ENCODE assay signal across 24 cellular contexts in genomic region chr13:35914662-35915061, GRCh38.
DNase-seq lines count a peak whose midpoint lies in the region; ATAC-seq and TF ChIP-seq lines count a peak whose summit lies in the region.
"Had no signal": no experiment of that assay in that cellular context is flagged by ENCODE, and none has a peak within 500 bp of the region (broad histone marks: within the 10 kb centered on the region; RNA-seq: fewer than 3 reads in every experiment).

No MANE protein-coding gene starts in this region.

- H3K36me3 ChIP-seq in BJ (ENCODE audit: control insufficient read depth, insufficient read depth, low read length) (no peaks in the 10 kb centered on the region), MG63 (no peaks in the 10 kb centered on the region), right atrium auricular region (no peaks in the 10 kb centered on the region)
- H3K36me3 ChIP-seq: SJCRH30 had no signal

- H3K4me3 Mint-ChIP-seq in naive thymus-derived CD8-positive, alpha-beta T cell, result no peak overlapping the region
- H3K4me3 Mint-ChIP-seq: CD4-positive, alpha-beta memory T cell; T-cell had no signal

- DNase-seq in BJ (ENCODE audit: low read depth) (peak; percentile 88), MG63 (peak; percentile 32), fibroblast of the aortic adventitia (ENCODE audit: low read depth) (peak; percentile 38), posterior vena cava (ENCODE audit: low spot score) (no peak), right atrium auricular region (ENCODE audit: low spot score) (no peak)
- no peak for DNase-seq in naive thymus-derived CD8-positive, alpha-beta T cell
- DNase-seq: AML-193; C1 segment of cervical spinal cord; CD4-positive, alpha-beta memory T cell; COR-L47; DMS53; IMR-90; KG1; MM.1S; NCI-H2029; NCI-H446 treated with DMSO at 0.1 percent for 48 hours; NCI-H526; NCI-H82; NK-92 treated with Interleukin-12 subunit alpha and Interleukin-12 subunit beta, amount 100 ng/mL, for 24 hours; PC-9; SJCRH30; T-cell had no signal

- peaks cover 0 to 2% (median 0%) of the 10 kb centered on the region in 4 donors for H3K4me1 Mint-ChIP-seq in naive thymus-derived CD8-positive, alpha-beta T cell
- H3K4me1 Mint-ChIP-seq: CD4-positive, alpha-beta memory T cell; T-cell had no signal

- no peak for ATAC-seq in naive thymus-derived CD8-positive, alpha-beta T cell
- ATAC-seq in HG02610 (IDR thresholded peaks at IDR 0.05; ENCODE audit: unreplicated experiment), result no peak
- ATAC-seq: Right ventricle myocardium inferior, T-cell had no signal

- H3K27me3 ChIP-seq in BJ (ENCODE audit: control insufficient read depth, insufficient read depth, low read length) (no peaks in the 10 kb centered on the region), MG63 (no peaks in the 10 kb centered on the region), right atrium auricular region (no peaks in the 10 kb centered on the region)
- H3K27me3 ChIP-seq: SJCRH30 had no signal

- H3K9me3 ChIP-seq in MG63, result no peaks in the 10 kb centered on the region
- no peaks in the 10 kb centered on the region for H3K9me3 ChIP-seq in right atrium auricular region
- H3K9me3 ChIP-seq: SJCRH30 had no signal

- H3K9me3 Mint-ChIP-seq in naive thymus-derived CD8-positive, alpha-beta T cell, result peaks cover 0 to 6% (median 0%) of the 10 kb centered on the region in 9 donors

- TF ChIP-seq CTCF in BJ (IDR thresholded peaks at IDR 0.05; ENCODE audit: insufficient read depth, low read depth, low read length), result no peak
- TF ChIP-seq CTCF in fibroblast of the aortic adventitia (IDR thresholded peaks at IDR 0.05; ENCODE audit: insufficient read depth, low read length), result no peak
- TF ChIP-seq CTCF in right atrium auricular region (IDR thresholded peaks at IDR 0.05), result no peak

- H3K36me3 Mint-ChIP-seq in naive thymus-derived CD8-positive, alpha-beta T cell, result no peaks in the 10 kb centered on the region
- H3K36me3 Mint-ChIP-seq: CD4-positive, alpha-beta memory T cell; T-cell had no signal

- intact Hi-C loops in posterior vena cava (cut with DNase I), result no loop called here

- H3K27me3 Mint-ChIP-seq in naive thymus-derived CD8-positive, alpha-beta T cell, result peaks cover 0 to 4% (median 0%) of the 10 kb centered on the region in 5 donors
- H3K27me3 Mint-ChIP-seq: CD4-positive, alpha-beta memory T cell; T-cell had no signal

- no peak overlapping the region for H3K27ac Mint-ChIP-seq in naive thymus-derived CD8-positive, alpha-beta T cell
- H3K27ac Mint-ChIP-seq: CD4-positive, alpha-beta memory T cell; T-cell had no signal

- CTCF ChIA-PET in BJ (lab: Yijun Ruan, JAX), result interaction anchor here (1.2 to 1.9 kb wide), 3 partner anchors 11 to 40 kb away, joined by 3 to 6 read pairs (median 4); no protein-coding TSS in a partner anchor

- no peaks in the 10 kb centered on the region for H3K4me1 ChIP-seq in right atrium auricular region
- H3K4me1 ChIP-seq: SJCRH30 had no signal

- H3K4me3 ChIP-seq in BJ (ENCODE audit: low read depth, low read length) (no peak overlapping the region), MG63 (no peak overlapping the region), fibroblast of the aortic adventitia (ENCODE audit: low read depth, low read length) (no peak overlapping the region), right atrium auricular region (no peak overlapping the region)
- H3K4me3 ChIP-seq: PC-9, SJCRH30 had no signal

- no peak overlapping the region for H3K27ac ChIP-seq in right atrium auricular region
- H3K27ac ChIP-seq: PC-9, SJCRH30 had no signal

- POLR2A ChIA-PET in BJ (lab: Charles Lee), result interaction anchor here (0.6 kb wide), 1 partner anchor 13 kb away, joined by 3 read pairs; no protein-coding TSS in a partner anchor
- POLR2A ChIA-PET in naive thymus-derived CD8-positive, alpha-beta T cell (lab: Charles Lee), result no interaction called here

Comparison
In these comparisons a context has a peak if more than half of its experiments do, and no peak if none do; other contexts are left out.
1. DNase-seq: peak in BJ (single experiment), MG63 (single experiment) and fibroblast of the aortic adventitia (single experiment); none in naive thymus-derived CD8-positive, alpha-beta T cell (0 of 10), posterior vena cava (single experiment) and right atrium auricular region (single experiment).